ENCODE assay signal across 7 cellular contexts in genomic region chr10:110273474-110273873, GRCh38. TPM values are rescaled to one million over a fixed set of nuclear protein-coding genes. Genes with fewer than 3 reads are reported as not detected.
A peak's percentile ranks its signal among the peaks of the same experiment; 100 is the strongest.
DNase-seq lines count a peak whose midpoint lies in the region; ATAC-seq, FAIRE-seq and TF ChIP-seq lines count a peak whose summit lies in the region.

No MANE protein-coding gene starts in this region.

- H3K4ac ChIP-seq in neuronal stem cell (ENCODE audit: low read length): no peak overlapping the region

- DNase-seq in GM19239 (ENCODE audit: insufficient read length, low spot score) (no peak), NOMO-1 treated with dmso at 0.1 percent for 144 hours (lab: John Stamatoyannopoulos, UW; ENCODE audit: unreplicated experiment) (peak; percentile 76), bronchial epithelial cell (ENCODE audit: low read depth) (peak; percentile 82), upper lobe of right lung (peak; percentile 74), middle frontal gyrus (ENCODE audit: extremely low spot score, low spot score) (no peak), neuronal stem cell (ENCODE audit: low spot score) (no peak)

- no peak overlapping the region for H2BK12ac ChIP-seq in neuronal stem cell (ENCODE audit: low read length)

- H4K8ac ChIP-seq in neuronal stem cell (ENCODE audit: low read depth, low read length): no peak overlapping the region

- no peak overlapping the region for H2BK5ac ChIP-seq in neuronal stem cell (ENCODE audit: low read length)

- H2BK120ac ChIP-seq in neuronal stem cell (ENCODE audit: low read depth, low read length): no peak overlapping the region

- no peaks in the 10 kb centered on the region for H3K79me1 ChIP-seq in neuronal stem cell (ENCODE audit: low read depth, low read length)

- H3K9ac ChIP-seq in muscle layer of colon (ENCODE audit: low read length) (no peak overlapping the region), neuronal stem cell (ENCODE audit: low read depth, low read length, poor library complexity) (no peak overlapping the region)

- H3K36me3 ChIP-seq in bronchial epithelial cell (ENCODE audit: control insufficient read depth, insufficient read depth, low read length) (no peaks in the 10 kb centered on the region), muscle layer of colon (ENCODE audit: insufficient read depth, low read length) (no peaks in the 10 kb centered on the region), upper lobe of right lung (no peaks in the 10 kb centered on the region), neuronal stem cell (replicated peaks in 1 of 2; ENCODE audit: control insufficient read depth in 2 of 2, insufficient read depth in 2 of 2, low read length in 2 of 2) (no peaks in the 10 kb centered on the region)

- ATAC-seq in upper lobe of right lung: peak; percentile 82

- no CpG with 5 or more reads among the region's 4 CpGs for WGBS in neuronal stem cell (ENCODE audit: extremely low coverage in 2 of 2, insufficient read length in 2 of 2, insufficient replicate concordance in 1 of 2), 2 donors

- FAIRE-seq in GM19239 (lab: Jason Lieb, UNC) (peak; percentile 62), bronchial epithelial cell (lab: Jason Lieb, UNC) (peak; percentile 97)

- no peak overlapping the region for H3K23ac ChIP-seq in neuronal stem cell (ENCODE audit: low read depth, low read length, poor library complexity)

- TF ChIP-seq CTCF in bronchial epithelial cell (IDR thresholded peaks at IDR 0.05; ENCODE audit: insufficient read depth, low read length, severe bottlenecking) (no peak), upper lobe of right lung (IDR thresholded peaks at IDR 0.05) (no peak)

- H3K27me3 ChIP-seq in bronchial epithelial cell (ENCODE audit: control insufficient read depth, insufficient read depth, low read length) (no peaks in the 10 kb centered on the region), muscle layer of colon (ENCODE audit: control insufficient read depth in 1 of 2, insufficient read depth in 2 of 2, low read length in 2 of 2) (no peaks in the 10 kb centered on the region), upper lobe of right lung (no peaks in the 10 kb centered on the region), neuronal stem cell (ENCODE audit: control insufficient read depth in 3 of 3, insufficient read depth in 3 of 3, low read depth in 1 of 3, low read length in 3 of 3) (no peaks in the 10 kb centered on the region)

- no peaks in the 10 kb centered on the region for H3K9me3 ChIP-seq in muscle layer of colon (ENCODE audit: low read length)
- H3K9me3 ChIP-seq in upper lobe of right lung: no peaks in the 10 kb centered on the region
- no peaks in the 10 kb centered on the region for H3K9me3 ChIP-seq in neuronal stem cell (replicated peaks in 1 of 2; ENCODE audit: control insufficient read depth in 2 of 2, insufficient read depth in 1 of 2, low read depth in 1 of 2, low read length in 2 of 2)

- no peak overlapping the region for H2BK15ac ChIP-seq in neuronal stem cell (ENCODE audit: low read length)

- intact Hi-C loops in upper lobe of right lung (cut with DNase I): loop anchor here (10.0 kb wide), 1 partner anchor 69 kb away; the partner anchor contains the start of gene MXI1

- H3K27ac ChIP-seq in muscle layer of colon (ENCODE audit: low read depth, low read length) (peak overlapping the region; percentile 27), upper lobe of right lung (no peak overlapping the region), neuronal stem cell (replicated peaks; ENCODE audit: low read length) (no peak overlapping the region)

- no peak overlapping the region for H3K14ac ChIP-seq in neuronal stem cell (ENCODE audit: low read length)

- H3K4me1 ChIP-seq in muscle layer of colon (ENCODE audit: insufficient read depth, low read length) (peaks cover 39% of the 10 kb centered on the region), upper lobe of right lung (peaks cover 26% of the 10 kb centered on the region), neuronal stem cell (ENCODE audit: control insufficient read depth in 2 of 2, insufficient read depth in 1 of 2, low read depth in 1 of 2, low read length in 2 of 2) (peaks cover 0 to 1% of the 10 kb centered on the region in 2 donors)

- H3K18ac ChIP-seq in neuronal stem cell (ENCODE audit: low read length): no peak overlapping the region

- no peak overlapping the region for H3K4me3 ChIP-seq in bronchial epithelial cell (ENCODE audit: low read depth, low read length)
- no peak overlapping the region for H3K4me3 ChIP-seq in muscle layer of colon (ENCODE audit: low read depth in 1 of 2, low read length in 2 of 2)
- no peak overlapping the region for H3K4me3 ChIP-seq in upper lobe of right lung
- no peak overlapping the region for H3K4me3 ChIP-seq in neuronal stem cell (ENCODE audit: low read length in 2 of 2)

- H3K4me2 ChIP-seq in neuronal stem cell (ENCODE audit: insufficient read depth, low read length, poor library complexity, severe bottlenecking): no peak overlapping the region

- no peak overlapping the region for H2AK5ac ChIP-seq in neuronal stem cell (ENCODE audit: low read depth, low read length)

- H4K91ac ChIP-seq in neuronal stem cell (ENCODE audit: low read depth, low read length, poor library complexity): no peak overlapping the region

- H2AFZ ChIP-seq in neuronal stem cell (ENCODE audit: low read length): no peak overlapping the region

RNA-seq across cellular contexts. Expression of gene SMNDC1, which starts 31.2 kb away (rescaled TPM):
- total RNA-seq in bronchial epithelial cell (6.3 and 6.8 TPM in 2 replicates), upper lobe of right lung (35.8 TPM)
- polyA plus RNA-seq in neuronal stem cell (2013, experiment 1 of 2): 35.7 TPM
- polyA plus RNA-seq in neuronal stem cell (2013, experiment 2 of 2): 37.9 TPM

Comparison
In these comparisons a context has a peak if more than half of its experiments do, and no peak if none do; other contexts are left out.
1. DNase-seq: peak in NOMO-1 treated with dmso at 0.1 percent for 144 hours (single experiment), bronchial epithelial cell (single experiment) and upper lobe of right lung (single experiment); none in GM19239 (single experiment), middle frontal gyrus (single experiment) and neuronal stem cell (single experiment).